8 cellular contexts compared by ENCODE assay signal in genomic region chr14:105537580-105538474, GRCh38. TPM values are rescaled to one million over a fixed set of nuclear protein-coding genes. Genes with fewer than 3 reads are reported as not detected.
DNase-seq lines count a peak whose midpoint lies in the region; ATAC-seq and TF ChIP-seq lines count a peak whose summit lies in the region.

No MANE protein-coding gene starts in this region.

- DNase-seq in COLO668 (lab: John Stamatoyannopoulos, UW; ENCODE audit: unreplicated experiment) (peak; percentile 74), HT-29 (ENCODE audit: low spot score) (peak; percentile 53), breast epithelium (ENCODE audit: low spot score in 2 of 2) (peak in 1 of 2 donors; percentile 71), left lobe of liver (ENCODE audit: low spot score) (peak; percentile 66)
- peak in 3 of 4 experiments; percentile 44 to 70 (median 60) for DNase-seq in activated CD4-positive, CD25-positive, alpha-beta regulatory T cell (lab: John Stamatoyannopoulos, UW)
- peak; percentile 43 for DNase-seq in stimulated activated CD8-positive, alpha-beta memory T cell treated with anti-CD3 and anti-CD28 coated beads, Interleukin-12 subunit alpha, Interleukin-12 subunit beta, amount 100 ng/mL, for 4 hours (ENCODE audit: low read depth)

- peaks cover 3 to 6% of the 10 kb centered on the region in 2 donors for H3K9me3 ChIP-seq in breast epithelium

- intact Hi-C loops in breast epithelium (cut with DNase I; ENCODE audit: low total_unique reads), result no loop called here

- peak overlapping the region in 1 of 3 donors; percentile 50 for H3K4me3 ChIP-seq in breast epithelium

- TF ChIP-seq CTCF in breast epithelium (IDR thresholded peaks at IDR 0.05), result peak; percentile 65 to 88 (median 81)

- TF ChIP-seq POLR2A in breast epithelium (IDR thresholded peaks at IDR 0.05), result no peak

- no peaks in the 10 kb centered on the region for H3K4me1 ChIP-seq in breast epithelium

- H3K27me3 ChIP-seq in breast epithelium, result peaks cover 2 to 9% of the 10 kb centered on the region in 2 donors

- peak; percentile 90 for ATAC-seq in left lobe of liver
- ATAC-seq in GM19452 (IDR thresholded peaks at IDR 0.05; ENCODE audit: unreplicated experiment), result no peak
- no peak for ATAC-seq in HG03378 (IDR thresholded peaks at IDR 0.05; ENCODE audit: unreplicated experiment)

- no peaks in the 10 kb centered on the region for H3K36me3 ChIP-seq in breast epithelium

- no peak overlapping the region for H3K27ac ChIP-seq in breast epithelium

RNA-seq across cellular contexts. Expression of gene TMEM121, which starts 11.4 kb away (rescaled TPM):
- total RNA-seq in HT-29 (2014; rRNA removed; shearing (Covaris generic)), result 0.31 and 0.65 TPM in 2 replicates
- 1 to 10 TPM; 2.4 to 9.2 (median 9.2) TPM for total RNA-seq in breast epithelium
- total RNA-seq in left lobe of liver, result 4.4 TPM

RNA-seq across cellular contexts. Expression of gene TEDC1, which starts 46.8 kb away (rescaled TPM):
- total RNA-seq in HT-29 (2014; rRNA removed; shearing (Covaris generic)), result 112 and 140 TPM in 2 replicates
- 1 to 10 TPM; 4.9 to 7.8 (median 6.7) TPM for total RNA-seq in breast epithelium
- total RNA-seq in left lobe of liver, result 10.6 TPM

RNA-seq across cellular contexts. Expression of gene CRIP1, which starts 51.1 kb away (rescaled TPM):
- 667 and 791 TPM in 2 replicates for total RNA-seq in HT-29 (2014; rRNA removed; shearing (Covaris generic))
- 10 to 100 TPM; 24.1 to 32.8 (median 32.8) TPM for total RNA-seq in breast epithelium
- total RNA-seq in left lobe of liver, result 3.2 TPM

Comparison
In these comparisons a context has a peak if more than half of its experiments do, and no peak if none do; other contexts are left out.
1. RNA of gene CRIP1, which starts 51.1 kb away (total RNA-seq): 667 to 791 TPM in HT-29; 24.1 to 32.8 TPM in breast epithelium and 3.2 TPM in left lobe of liver (single experiment); every median in the first group is over 10 times any median in the second.